In the genomic region with DNA sequence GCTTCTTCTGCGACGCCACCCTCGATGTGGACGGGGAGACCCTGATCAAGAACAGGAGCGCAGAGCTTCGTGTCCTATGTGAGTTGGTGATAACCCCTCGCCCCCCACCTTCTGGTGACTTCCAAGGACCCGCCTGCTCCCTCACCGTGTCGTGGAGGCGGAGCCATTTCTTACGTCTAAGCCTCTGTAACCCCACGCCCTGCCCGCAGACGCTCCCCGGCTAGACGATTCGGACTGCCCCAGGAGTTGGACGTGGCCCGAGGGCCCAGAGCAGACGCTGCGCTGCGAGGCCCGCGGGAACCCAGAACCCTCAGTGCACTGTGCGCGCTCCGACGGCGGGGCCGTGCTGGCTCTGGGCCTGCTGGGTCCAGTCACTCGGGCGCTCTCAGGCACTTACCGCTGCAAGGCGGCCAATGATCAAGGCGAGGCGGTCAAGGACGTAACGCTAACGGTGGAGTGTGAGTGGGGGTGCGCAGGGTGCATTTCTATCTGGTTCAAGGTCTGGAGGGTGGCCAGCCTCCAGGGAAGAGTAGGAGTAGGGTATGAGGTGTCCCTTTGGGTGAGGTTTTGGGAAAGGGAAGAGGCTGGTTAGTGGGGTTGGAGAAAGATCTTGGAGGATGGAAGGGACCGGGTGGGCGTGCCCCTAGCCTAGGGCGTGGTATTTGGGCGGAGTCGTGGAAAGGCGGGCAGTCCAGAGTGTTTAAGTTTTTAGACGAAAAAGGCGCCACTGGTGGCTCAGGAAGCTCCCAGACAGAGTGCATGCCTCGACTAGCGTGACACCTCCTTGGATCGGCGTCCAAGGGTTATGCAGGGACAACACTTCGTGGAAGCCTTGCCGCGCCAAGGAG, we compare ENCODE assay signal across 8 cellular contexts. TPM values are rescaled to one million over a fixed set of nuclear protein-coding genes. Genes with fewer than 3 reads are reported as not detected.
DNase-seq lines count a peak whose midpoint lies in the region; TF ChIP-seq lines count a peak whose summit lies in the region.

No MANE protein-coding gene starts in this region.

- intact Hi-C loops in activated naive CD4-positive, alpha-beta T cell treated with anti-CD3 and anti-CD28 coated beads for 36 hours (cut with micrococcal nuclease) = no loop called here
- intact Hi-C loops in activated T-helper 1 cell treated with anti-CD3 and anti-CD28 coated beads, Interleukin-12 subunit alpha, Interleukin-12 subunit beta, Interleukin-2, Interleukin-4 antibody, amounts not matched to agents 30 ng/mL and 10 ng/mL and 1 ng/mL, durations not matched to agents 14 hours and 24 hours and 36 hours (cut with micrococcal nuclease) = no loop called here

- peaks cover 1% of the 10 kb centered on the region for H3K36me3 Mint-ChIP-seq in activated naive CD4-positive, alpha-beta T cell treated with anti-CD3 and anti-CD28 coated beads for 36 hours (ENCODE audit: low read depth)
- H3K36me3 Mint-ChIP-seq in activated T-helper 1 cell treated with anti-CD3 and anti-CD28 coated beads, Interleukin-12 subunit alpha, Interleukin-12 subunit beta, Interleukin-2, Interleukin-4 antibody, amounts not matched to agents 30 ng/mL and 10 ng/mL and 1 ng/mL, durations not matched to agents 14 hours and 24 hours and 36 hours (ENCODE audit: low read depth) = no peaks in the 10 kb centered on the region

- H3K36me3 ChIP-seq in kidney epithelial cell (ENCODE audit: control insufficient read depth, insufficient read depth, low read length) (no peaks in the 10 kb centered on the region), suprapubic skin (no peaks in the 10 kb centered on the region)

- CTCF ChIA-PET in activated naive CD4-positive, alpha-beta T cell treated with anti-CD3 and anti-CD28 coated beads for 36 hours (lab: Charles Lee) = no interaction called here

- TF ChIP-seq CTCF in kidney epithelial cell (IDR thresholded peaks at IDR 0.05; ENCODE audit: insufficient read depth, low read length, poor library complexity, severe bottlenecking) (no peak), suprapubic skin (IDR thresholded peaks at IDR 0.05) (no peak)

- no peak for TF ChIP-seq POLR2A in suprapubic skin (IDR thresholded peaks at IDR 0.05)

- peaks cover 73% of the 10 kb centered on the region for H3K4me1 ChIP-seq in suprapubic skin

- TF ChIP-seq EP300 in suprapubic skin (IDR thresholded peaks at IDR 0.05) = no peak

- peaks cover 84% of the 10 kb centered on the region for H3K27me3 ChIP-seq in kidney epithelial cell (ENCODE audit: control insufficient read depth, insufficient read depth, low read length)
- peaks cover 96% of the 10 kb centered on the region for H3K27me3 ChIP-seq in suprapubic skin

- 12% methylated on average over 39 of the region's 56 CpGs for WGBS in suprapubic skin

- H3K4me3 ChIP-seq in kidney epithelial cell (ENCODE audit: low read depth, low read length) (peak overlapping the region; percentile 26), suprapubic skin (peak overlapping the region; percentile 45)

- peaks cover 59% of the 10 kb centered on the region for H3K4me1 Mint-ChIP-seq in activated naive CD4-positive, alpha-beta T cell treated with anti-CD3 and anti-CD28 coated beads for 36 hours (ENCODE audit: low read depth)
- H3K4me1 Mint-ChIP-seq in activated T-helper 1 cell treated with anti-CD3 and anti-CD28 coated beads, Interleukin-12 subunit alpha, Interleukin-12 subunit beta, Interleukin-2, Interleukin-4 antibody, amounts not matched to agents 30 ng/mL and 10 ng/mL and 1 ng/mL, durations not matched to agents 14 hours and 24 hours and 36 hours (ENCODE audit: low read depth) = peaks cover 50% of the 10 kb centered on the region

- no peak overlapping the region for H3K27ac Mint-ChIP-seq in activated naive CD4-positive, alpha-beta T cell treated with anti-CD3 and anti-CD28 coated beads for 36 hours
- H3K27ac Mint-ChIP-seq in activated T-helper 1 cell treated with anti-CD3 and anti-CD28 coated beads, Interleukin-12 subunit alpha, Interleukin-12 subunit beta, Interleukin-2, Interleukin-4 antibody, amounts not matched to agents 30 ng/mL and 10 ng/mL and 1 ng/mL, durations not matched to agents 14 hours and 24 hours and 36 hours = peak overlapping the region; percentile 26

- H3K27ac ChIP-seq in suprapubic skin = no peak overlapping the region

- peaks cover 70% of the 10 kb centered on the region for H3K27me3 Mint-ChIP-seq in activated naive CD4-positive, alpha-beta T cell treated with anti-CD3 and anti-CD28 coated beads for 36 hours (ENCODE audit: low read depth)
- H3K27me3 Mint-ChIP-seq in activated T-helper 1 cell treated with anti-CD3 and anti-CD28 coated beads, Interleukin-12 subunit alpha, Interleukin-12 subunit beta, Interleukin-2, Interleukin-4 antibody, amounts not matched to agents 30 ng/mL and 10 ng/mL and 1 ng/mL, durations not matched to agents 14 hours and 24 hours and 36 hours (ENCODE audit: insufficient read depth) = peaks cover 65% of the 10 kb centered on the region

- H3K9me3 Mint-ChIP-seq in activated naive CD4-positive, alpha-beta T cell treated with anti-CD3 and anti-CD28 coated beads for 36 hours = no peaks in the 10 kb centered on the region
- no peaks in the 10 kb centered on the region for H3K9me3 Mint-ChIP-seq in activated T-helper 1 cell treated with anti-CD3 and anti-CD28 coated beads, Interleukin-12 subunit alpha, Interleukin-12 subunit beta, Interleukin-2, Interleukin-4 antibody, amounts not matched to agents 30 ng/mL and 10 ng/mL and 1 ng/mL, durations not matched to agents 14 hours and 24 hours and 36 hours

- H3K4me3 Mint-ChIP-seq in activated naive CD4-positive, alpha-beta T cell treated with anti-CD3 and anti-CD28 coated beads for 36 hours = peak overlapping the region; percentile 25
- H3K4me3 Mint-ChIP-seq in activated T-helper 1 cell treated with anti-CD3 and anti-CD28 coated beads, Interleukin-12 subunit alpha, Interleukin-12 subunit beta, Interleukin-2, Interleukin-4 antibody, amounts not matched to agents 30 ng/mL and 10 ng/mL and 1 ng/mL, durations not matched to agents 14 hours and 24 hours and 36 hours = peak overlapping the region; percentile 77

- DNase-seq in activated naive CD4-positive, alpha-beta T cell treated with anti-CD3 and anti-CD28 coated beads for 36 hours = no peak
- DNase-seq in activated naive CD4-positive, alpha-beta T cell (lab: John Stamatoyannopoulos, UW) = no peak
- no peak for DNase-seq in activated T-helper 1 cell treated with anti-CD3 and anti-CD28 coated beads, Interleukin-12 subunit alpha, Interleukin-12 subunit beta, Interleukin-2, Interleukin-4 antibody, amounts not matched to agents 30 ng/mL and 10 ng/mL and 1 ng/mL, durations not matched to agents 14 hours and 24 hours and 36 hours (ENCODE audit: low spot score)
- DNase-seq in kidney epithelial cell (ENCODE audit: low read depth) (no peak), suprapubic skin (ENCODE audit: low spot score in 2 of 2) (no peak), NCI-H226 (no peak), SKM-1 (lab: John Stamatoyannopoulos, UW; ENCODE audit: unreplicated experiment) (no peak), SKM-1 treated with dmso at 0.1 percent for 144 hours (lab: John Stamatoyannopoulos, UW; ENCODE audit: unreplicated experiment) (no peak)

- no peaks in the 10 kb centered on the region for H3K9me3 ChIP-seq in suprapubic skin

RNA-seq across cellular contexts. Expression of a gene that starts 3.3 kb away (rescaled TPM):
- under 1 TPM; 0.72 to 0.81 TPM for total RNA-seq in activated naive CD4-positive, alpha-beta T cell treated with anti-CD3 and anti-CD28 coated beads for 36 hours
- 1.9 TPM in 2 replicates for total RNA-seq in activated T-helper 1 cell treated with anti-CD3 and anti-CD28 coated beads, Interleukin-12 subunit alpha, Interleukin-12 subunit beta, Interleukin-2, Interleukin-4 antibody, amounts not matched to agents 30 ng/mL and 10 ng/mL and 1 ng/mL, durations not matched to agents 14 hours and 24 hours and 36 hours
- total RNA-seq in kidney epithelial cell = 0.38 and 3.8 TPM in 2 replicates
- under 1 TPM in 3 of 4 donors, not detected in 1; 0.21 to 0.97 (median 0.62) TPM for total RNA-seq in suprapubic skin

RNA-seq across cellular contexts. Expression of a gene that starts 6.3 kb away (rescaled TPM):
- total RNA-seq in activated naive CD4-positive, alpha-beta T cell treated with anti-CD3 and anti-CD28 coated beads for 36 hours = not detected
- 0.59 and 1.0 TPM in 2 replicates for total RNA-seq in activated T-helper 1 cell treated with anti-CD3 and anti-CD28 coated beads, Interleukin-12 subunit alpha, Interleukin-12 subunit beta, Interleukin-2, Interleukin-4 antibody, amounts not matched to agents 30 ng/mL and 10 ng/mL and 1 ng/mL, durations not matched to agents 14 hours and 24 hours and 36 hours
- 0.13 TPM in 1 of 2 replicates, not detected in the other for total RNA-seq in kidney epithelial cell
- total RNA-seq in suprapubic skin = not detected

RNA-seq across cellular contexts. Expression of a gene that starts 16.6 kb away (rescaled TPM):
- 1 to 10 TPM in 1 of 2 experiments, under 1 TPM in 1; 0.86 to 1.1 TPM for total RNA-seq in activated naive CD4-positive, alpha-beta T cell treated with anti-CD3 and anti-CD28 coated beads for 36 hours
- 3.5 and 4.2 TPM in 2 replicates for total RNA-seq in activated T-helper 1 cell treated with anti-CD3 and anti-CD28 coated beads, Interleukin-12 subunit alpha, Interleukin-12 subunit beta, Interleukin-2, Interleukin-4 antibody, amounts not matched to agents 30 ng/mL and 10 ng/mL and 1 ng/mL, durations not matched to agents 14 hours and 24 hours and 36 hours
- total RNA-seq in kidney epithelial cell (2.3 and 2.9 TPM in 2 replicates), suprapubic skin (1 to 10 TPM; 1.4 to 7.2 (median 2.9) TPM)

RNA-seq across cellular contexts. Expression of a gene that starts 22.1 kb away (rescaled TPM):
- total RNA-seq in activated naive CD4-positive, alpha-beta T cell treated with anti-CD3 and anti-CD28 coated beads for 36 hours = 10 to 100 TPM; 11.5 to 12.0 TPM
- 90.8 and 92.2 TPM in 2 replicates for total RNA-seq in activated T-helper 1 cell treated with anti-CD3 and anti-CD28 coated beads, Interleukin-12 subunit alpha, Interleukin-12 subunit beta, Interleukin-2, Interleukin-4 antibody, amounts not matched to agents 30 ng/mL and 10 ng/mL and 1 ng/mL, durations not matched to agents 14 hours and 24 hours and 36 hours
- 155 TPM in 2 replicates for total RNA-seq in kidney epithelial cell
- total RNA-seq in suprapubic skin = 10 to 100 TPM in 2 of 4 donors, 1 to 10 TPM in 2; 9.1 to 11.1 (median 9.6) TPM

RNA-seq across cellular contexts. Expression of a gene that starts 22.8 kb away (rescaled TPM):
- 1 to 10 TPM; 9.5 to 9.7 TPM for total RNA-seq in activated naive CD4-positive, alpha-beta T cell treated with anti-CD3 and anti-CD28 coated beads for 36 hours
- 21.6 and 24.4 TPM in 2 replicates for total RNA-seq in activated T-helper 1 cell treated with anti-CD3 and anti-CD28 coated beads, Interleukin-12 subunit alpha, Interleukin-12 subunit beta, Interleukin-2, Interleukin-4 antibody, amounts not matched to agents 30 ng/mL and 10 ng/mL and 1 ng/mL, durations not matched to agents 14 hours and 24 hours and 36 hours
- 43.5 and 73.5 TPM in 2 replicates for total RNA-seq in kidney epithelial cell
- 10 to 100 TPM in 3 of 4 donors, 1 to 10 TPM in 1; 7.9 to 19.0 (median 14.5) TPM for total RNA-seq in suprapubic skin
